In genomic region chr17:37844158-37844976, GRCh38 we compare ENCODE assay signal across 8 cellular contexts.
DNase-seq lines count a peak whose midpoint lies in the region; ATAC-seq and TF ChIP-seq lines count a peak whose summit lies in the region.

No MANE protein-coding gene starts in this region.

- peak overlapping the region; percentile 51 for H3K4me3 ChIP-seq in HUES48 (ENCODE audit: low read depth, low read length)
- H3K4me3 ChIP-seq in coronary artery: peak overlapping the region; percentile 13

- peak; percentile 57 for DNase-seq in DMS 273 (lab: John Stamatoyannopoulos, UW; ENCODE audit: unreplicated experiment)
- no peak for DNase-seq in DMS 273 treated with DMSO at 0.1 percent for 48 hours (lab: John Stamatoyannopoulos, UW)
- DNase-seq in activated CD4-positive, CD25-positive, alpha-beta regulatory T cell treated with anti-CD3 and anti-CD28 coated beads, Interleukin-2, amount 50 U/mL, for 72 hours: peak; percentile 71
- DNase-seq in coronary artery (ENCODE audit: low spot score): peak; percentile 67
- DNase-seq in medulla oblongata (ENCODE audit: extremely low spot score): peak; percentile 54
- DNase-seq in stimulated activated CD8-positive, alpha-beta memory T cell treated with anti-CD3 and anti-CD28 coated beads, Interleukin-7, amount 100 ng/mL, for 4 hours (ENCODE audit: low read depth in 2 of 2): peak; percentile 17 to 22

- peak; percentile 48 for TF ChIP-seq CTCF in coronary artery (IDR thresholded peaks at IDR 0.05)

- H3K9ac ChIP-seq in HUES48 (ENCODE audit: low read depth, low read length): no peak overlapping the region

- no peaks in the 10 kb centered on the region for H3K27me3 ChIP-seq in HUES48 (ENCODE audit: control insufficient read depth, insufficient read depth, low read length)

- H3K27ac ChIP-seq in HUES48 (ENCODE audit: low read depth, low read length) (no peak overlapping the region), coronary artery (no peak overlapping the region)

- H3K36me3 ChIP-seq in HUES48 (ENCODE audit: control insufficient read depth, insufficient read depth, low read length): no peaks in the 10 kb centered on the region

- no peak for ATAC-seq in HG03439 (IDR thresholded peaks at IDR 0.05; ENCODE audit: unreplicated experiment)

- H3K9me3 ChIP-seq in HUES48 (ENCODE audit: control insufficient read depth, insufficient read depth, low read length): no peaks in the 10 kb centered on the region

- no peaks in the 10 kb centered on the region for H3K4me1 ChIP-seq in HUES48 (ENCODE audit: control insufficient read depth, insufficient read depth, low read length)
